In genomic region chr10:114347191-114347739, GRCh38 we compare ENCODE assay signal across 22 cellular contexts. TPM values are rescaled to one million over a fixed set of nuclear protein-coding genes. Genes with fewer than 3 reads are reported as not detected.
A peak's percentile ranks its signal among the peaks of the same experiment; 100 is the strongest.
DNase-seq lines count a peak whose midpoint lies in the region; ATAC-seq, FAIRE-seq and TF ChIP-seq lines count a peak whose summit lies in the region.
"Had no signal": no experiment of that assay in that cellular context is flagged by ENCODE, and none has a peak within 500 bp of the region (broad histone marks: within the 10 kb centered on the region; RNA-seq: fewer than 3 reads in every experiment).

No MANE protein-coding gene starts in this region.

- H3K27me3 ChIP-seq in astrocyte (ENCODE audit: insufficient read depth, low read length) (peaks cover 8% of the 10 kb centered on the region), neural progenitor cell (no peaks in the 10 kb centered on the region)

- peaks cover 56% of the 10 kb centered on the region for H3K4me1 Mint-ChIP-seq in astrocyte (ENCODE audit: low read depth, unreplicated experiment)
- H3K4me1 Mint-ChIP-seq in neural progenitor cell = peaks cover 72% of the 10 kb centered on the region
- H3K4me1 Mint-ChIP-seq in activated CD8-positive, alpha-beta memory T cell treated with anti-CD3 and anti-CD28 coated beads, Interleukin-2, amount 10 ng/mL, durations not matched to agents 7 days and 5 days = peaks cover 3% of the 10 kb centered on the region
- H3K4me1 Mint-ChIP-seq in immature natural killer cell = no peaks in the 10 kb centered on the region
- H3K4me1 Mint-ChIP-seq: activated CD4-positive, alpha-beta T cell treated with anti-CD3 and anti-CD28 coated beads, Interleukin-2, amount 10 ng/mL, durations not matched to agents 7 days and 5 days; activated naive CD4-positive, alpha-beta T cell treated with anti-CD3 and anti-CD28 coated beads, Interleukin-2, amount 10 ng/mL, durations not matched to agents 7 days and 5 days; T-cell had no signal

- H3K36me3 Mint-ChIP-seq in astrocyte (ENCODE audit: low read depth, unreplicated experiment) (peaks cover 5% of the 10 kb centered on the region), neural progenitor cell (no peaks in the 10 kb centered on the region), immature natural killer cell (no peaks in the 10 kb centered on the region)
- no peaks in the 10 kb centered on the region for H3K36me3 Mint-ChIP-seq in activated CD8-positive, alpha-beta memory T cell treated with anti-CD3 and anti-CD28 coated beads, Interleukin-2, amount 10 ng/mL, durations not matched to agents 7 days and 5 days
- H3K36me3 Mint-ChIP-seq: activated naive CD4-positive, alpha-beta T cell treated with anti-CD3 and anti-CD28 coated beads, Interleukin-2, amount 10 ng/mL, durations not matched to agents 7 days and 5 days; naive thymus-derived CD4-positive, alpha-beta T cell; T-cell had no signal

- no peak for TF ChIP-seq RAD21 in A549 (conservative IDR thresholded peaks at IDR 0.05 in 1 of 2, IDR thresholded peaks at IDR 0.05 in 1 of 2)

- TF ChIP-seq CTCF in A549 (IDR thresholded peaks at IDR 0.05) = no peak
- TF ChIP-seq CTCF in astrocyte (IDR thresholded peaks at IDR 0.05; ENCODE audit: insufficient read depth, low read depth, low read length) = no peak
- no peak for TF ChIP-seq CTCF in neural progenitor cell (IDR thresholded peaks at IDR 0.05)
- no peak for TF ChIP-seq CTCF in omental fat pad (IDR thresholded peaks at IDR 0.05)

- H3K36me3 ChIP-seq in astrocyte (ENCODE audit: insufficient read depth, low read length) (no peaks in the 10 kb centered on the region), neural progenitor cell (no peaks in the 10 kb centered on the region)
- H3K36me3 ChIP-seq: prostate gland had no signal

- H3K27me3 Mint-ChIP-seq in astrocyte (ENCODE audit: low read depth, unreplicated experiment) (no peaks in the 10 kb centered on the region), neural progenitor cell (ENCODE audit: insufficient read depth, low read depth) (peaks cover 6% of the 10 kb centered on the region), immature natural killer cell (ENCODE audit: low read depth in 3 of 3) (peaks cover 0 to 4% (median 1%) of the 10 kb centered on the region in 3 donors)
- no peaks in the 10 kb centered on the region for H3K27me3 Mint-ChIP-seq in activated CD8-positive, alpha-beta memory T cell treated with anti-CD3 and anti-CD28 coated beads, Interleukin-2, amount 10 ng/mL, durations not matched to agents 7 days and 5 days
- H3K27me3 Mint-ChIP-seq: activated CD4-positive, alpha-beta T cell treated with anti-CD3 and anti-CD28 coated beads, Interleukin-2, amount 10 ng/mL, durations not matched to agents 7 days and 5 days had no signal

- no peak for TF ChIP-seq POLR2A in A549 (IDR thresholded peaks at IDR 0.05; ENCODE audit: low read length)

- H4K20me1 ChIP-seq in astrocyte (ENCODE audit: insufficient read depth, low read length) (no peaks in the 10 kb centered on the region), neural progenitor cell (ENCODE audit: low read depth) (no peaks in the 10 kb centered on the region)

- peaks cover 2% of the 10 kb centered on the region for H3K9me3 Mint-ChIP-seq in astrocyte (ENCODE audit: unreplicated experiment)
- H3K9me3 Mint-ChIP-seq in neural progenitor cell = no peaks in the 10 kb centered on the region
- H3K9me3 Mint-ChIP-seq in activated CD8-positive, alpha-beta memory T cell treated with anti-CD3 and anti-CD28 coated beads, Interleukin-2, amount 10 ng/mL, durations not matched to agents 7 days and 5 days (ENCODE audit: low read depth) = no peaks in the 10 kb centered on the region
- H3K9me3 Mint-ChIP-seq in immature natural killer cell = no peaks in the 10 kb centered on the region
- H3K9me3 Mint-ChIP-seq: activated CD4-positive, alpha-beta T cell treated with anti-CD3 and anti-CD28 coated beads, Interleukin-2, amount 10 ng/mL, durations not matched to agents 7 days and 5 days; activated naive CD4-positive, alpha-beta T cell treated with anti-CD3 and anti-CD28 coated beads, Interleukin-2, amount 10 ng/mL, durations not matched to agents 7 days and 5 days; T-cell had no signal

- ATAC-seq in A549 = 0 out of 6 replicates have a peak, but pooled peaks of 1 of the 2 experiments have one; percentile 25
- ATAC-seq in GM18520 (IDR thresholded peaks at IDR 0.05; ENCODE audit: unreplicated experiment) = peak; percentile 81
- ATAC-seq in omental fat pad (ENCODE audit: low FRiP score) = no peak
- no peak for ATAC-seq in activated CD8-positive, alpha-beta memory T cell treated with anti-CD3 and anti-CD28 coated beads, Interleukin-2, amount 10 ng/mL, durations not matched to agents 7 days and 5 days
- ATAC-seq: naive thymus-derived CD4-positive, alpha-beta T cell; T-cell had no signal

- peaks cover 27% of the 10 kb centered on the region for H3F3A ChIP-seq in neural progenitor cell (ENCODE audit: low read depth)

- H3K79me2 ChIP-seq in astrocyte (ENCODE audit: insufficient read depth, low read length) = no peaks in the 10 kb centered on the region
- no peaks in the 10 kb centered on the region for H3K79me2 ChIP-seq in neural progenitor cell (ENCODE audit: low read depth)

- POLR2A ChIA-PET in A549 (lab: Yijun Ruan, JAX) = no interaction called here

- H3K4me2 ChIP-seq in A549 (no peak overlapping the region), astrocyte (ENCODE audit: low read length) (no peak overlapping the region), neural progenitor cell (no peak overlapping the region)

- peak overlapping the region; percentile 56 for H3K27ac Mint-ChIP-seq in astrocyte (ENCODE audit: unreplicated experiment)
- H3K27ac Mint-ChIP-seq in neural progenitor cell = peak overlapping the region; percentile 15
- H3K27ac Mint-ChIP-seq in activated CD8-positive, alpha-beta memory T cell treated with anti-CD3 and anti-CD28 coated beads, Interleukin-2, amount 10 ng/mL, durations not matched to agents 7 days and 5 days = no peak overlapping the region
- H3K27ac Mint-ChIP-seq in immature natural killer cell = no peak overlapping the region
- H3K27ac Mint-ChIP-seq: activated CD4-positive, alpha-beta T cell treated with anti-CD3 and anti-CD28 coated beads, Interleukin-2, amount 10 ng/mL, durations not matched to agents 7 days and 5 days; activated naive CD4-positive, alpha-beta T cell treated with anti-CD3 and anti-CD28 coated beads, Interleukin-2, amount 10 ng/mL, durations not matched to agents 7 days and 5 days; T-cell had no signal

- H3K4me3 ChIP-seq in A549 = no peak overlapping the region
- no peak overlapping the region for H3K4me3 ChIP-seq in astrocyte (ENCODE audit: insufficient read depth, low read depth, low read length)
- no peak overlapping the region for H3K4me3 ChIP-seq in neural progenitor cell
- H3K4me3 ChIP-seq: coronary artery, prostate gland, skin epidermis had no signal

- DNase-seq in A549 (ENCODE audit: low read depth in 1 of 2, low spot score in 1 of 2) = no peak
- DNase-seq in astrocyte (ENCODE audit: low read depth) = no peak
- no peak for DNase-seq in neural progenitor cell (ENCODE audit: low spot score)
- DNase-seq in omental fat pad (ENCODE audit: low spot score) = no peak
- DNase-seq in cerebellar cortex (ENCODE audit: low spot score) = no peak
- DNase-seq in activated CD8-positive, alpha-beta memory T cell treated with anti-CD3 and anti-CD28 coated beads, Interleukin-2, amount 10 ng/mL, durations not matched to agents 7 days and 5 days = no peak
- DNase-seq in immature natural killer cell = no peak
- DNase-seq: activated CD4-positive, alpha-beta T cell treated with anti-CD3 and anti-CD28 coated beads, Interleukin-2, amount 10 ng/mL, durations not matched to agents 7 days and 5 days; activated naive CD4-positive, alpha-beta T cell treated with anti-CD3 and anti-CD28 coated beads, Interleukin-2, amount 10 ng/mL, durations not matched to agents 7 days and 5 days; hippocampal formation; mammary epithelial cell; naive thymus-derived CD4-positive, alpha-beta T cell; NCI-H1048; NCI-H2081 treated with DMSO at 0.1 percent for 48 hours; NCI-H524; Right ventricle myocardium superior; T-cell had no signal

- H2AFZ ChIP-seq in astrocyte (ENCODE audit: low read depth, low read length) = no peak overlapping the region
- H2AFZ ChIP-seq in neural progenitor cell (replicated peaks) = no peak overlapping the region

- H3K4me3 Mint-ChIP-seq in astrocyte (ENCODE audit: unreplicated experiment) (no peak overlapping the region), neural progenitor cell (no peak overlapping the region), immature natural killer cell (no peak overlapping the region)
- no peak overlapping the region for H3K4me3 Mint-ChIP-seq in activated CD8-positive, alpha-beta memory T cell treated with anti-CD3 and anti-CD28 coated beads, Interleukin-2, amount 10 ng/mL, durations not matched to agents 7 days and 5 days
- H3K4me3 Mint-ChIP-seq: activated CD4-positive, alpha-beta T cell treated with anti-CD3 and anti-CD28 coated beads, Interleukin-2, amount 10 ng/mL, durations not matched to agents 7 days and 5 days; activated naive CD4-positive, alpha-beta T cell treated with anti-CD3 and anti-CD28 coated beads, Interleukin-2, amount 10 ng/mL, durations not matched to agents 7 days and 5 days; naive thymus-derived CD4-positive, alpha-beta T cell; T-cell had no signal

- H3K4me1 ChIP-seq in A549 (peaks cover 31% of the 10 kb centered on the region), astrocyte (ENCODE audit: insufficient read depth, low read length) (peaks cover 18% of the 10 kb centered on the region), neural progenitor cell (peaks cover 47% of the 10 kb centered on the region)

- no peak for FAIRE-seq in A549 (lab: Jason Lieb, UNC)
- FAIRE-seq in astrocyte (lab: Jason Lieb, UNC) = no peak
- FAIRE-seq: keratinocyte had no signal

- 85% methylated on average over 5 of the region's 5 CpGs for WGBS in A549 (ENCODE audit: missing lambda C conversion rate)

- no peak overlapping the region for H3K27ac ChIP-seq in A549
- H3K27ac ChIP-seq in astrocyte (ENCODE audit: low read depth, low read length) = no peak overlapping the region
- no peak overlapping the region for H3K27ac ChIP-seq in neural progenitor cell
- H3K27ac ChIP-seq: coronary artery, prostate gland had no signal

- no peaks in the 10 kb centered on the region for H3K9me3 ChIP-seq in A549
- H3K9me3 ChIP-seq in astrocyte (ENCODE audit: insufficient read depth, low read depth, low read length) = no peaks in the 10 kb centered on the region
- H3K9me3 ChIP-seq in neural progenitor cell (ENCODE audit: low read depth) = no peaks in the 10 kb centered on the region
- H3K9me3 ChIP-seq: prostate gland had no signal

- no peak overlapping the region for H3K9ac ChIP-seq in astrocyte (ENCODE audit: low read length)
- no peak overlapping the region for H3K9ac ChIP-seq in neural progenitor cell

- TF ChIP-seq EP300 in A549 (IDR thresholded peaks at IDR 0.05) = no peak

- CTCF ChIA-PET in A549 (lab: Yijun Ruan, JAX) = interaction anchor here (1.0 to 4.5 kb wide), 3 partner anchors 14 to 60 kb away, joined by 3 to 17 read pairs (median 3); no protein-coding TSS in a partner anchor
- CTCF ChIA-PET in activated CD8-positive, alpha-beta memory T cell treated with anti-CD3 and anti-CD28 coated beads, Interleukin-2, amount 10 ng/mL, durations not matched to agents 7 days and 5 days (lab: Charles Lee) = interaction anchor here (1.1 kb wide), 1 partner anchor 43 kb away, joined by 3 read pairs; no protein-coding TSS in a partner anchor

RNA-seq across cellular contexts. Expression of gene AFAP1L2, which starts 57.0 kb away (rescaled TPM):
- 17.6 and 19.6 TPM in 2 replicates for polyA plus RNA-seq in A549 (2011; rRNA removed)
- polyA plus RNA-seq in A549 (2012; cell fraction: cytosol; rRNA removed) = 23.2 and 26.7 TPM in 2 replicates
- polyA plus RNA-seq in A549 (2012; cell fraction: nucleus; rRNA removed) = 44.4 and 49.3 TPM in 2 replicates
- 26.6 to 35.0 TPM (median 27.3 TPM) in 3 replicates for polyA plus RNA-seq in A549 (2017; fragmentation: RNase III; extraction: RNeasy Plus Mini Kit Qiagen cat#74134 plus additional on column Dnase treatment)
- 27.3 and 28.7 TPM in 2 replicates for polyA minus RNA-seq in A549 (2011; rRNA and poly(A)+ RNA removed)
- 26.6 and 28.1 TPM in 2 replicates for total RNA-seq in astrocyte
- total RNA-seq in neural progenitor cell (ENCODE audit: low replicate concordance) = 4.8 and 6.9 TPM in 2 replicates
- 10 to 100 TPM in 1 of 4 donors, 1 to 10 TPM in 3; 3.7 to 18.8 (median 4.5) TPM for total RNA-seq in omental fat pad
- 10 to 100 TPM in 1 of 2 experiments, 1 to 10 TPM in 1; 4.0 to 67.4 TPM for total RNA-seq in activated CD8-positive, alpha-beta memory T cell treated with anti-CD3 and anti-CD28 coated beads, Interleukin-2, amount 10 ng/mL, durations not matched to agents 7 days and 5 days
- 1 to 10 TPM in 2 of 3 donors, under 1 TPM in 1; 0.61 to 2.0 (median 1.2) TPM for polyA plus RNA-seq in immature natural killer cell

Comparison
In these comparisons a context has a peak if more than half of its experiments do, and no peak if none do; other contexts are left out.
1. H3K27ac Mint-ChIP-seq: peak in astrocyte (single experiment) and neural progenitor cell (single experiment); none in activated CD8-positive, alpha-beta memory T cell treated with anti-CD3 and anti-CD28 coated beads, Interleukin-2, amount 10 ng/mL, durations not matched to agents 7 days and 5 days (single experiment) and immature natural killer cell (0 of 6).